Comparison of ENCODE assay signal across 15 cellular contexts in the genomic region with DNA sequence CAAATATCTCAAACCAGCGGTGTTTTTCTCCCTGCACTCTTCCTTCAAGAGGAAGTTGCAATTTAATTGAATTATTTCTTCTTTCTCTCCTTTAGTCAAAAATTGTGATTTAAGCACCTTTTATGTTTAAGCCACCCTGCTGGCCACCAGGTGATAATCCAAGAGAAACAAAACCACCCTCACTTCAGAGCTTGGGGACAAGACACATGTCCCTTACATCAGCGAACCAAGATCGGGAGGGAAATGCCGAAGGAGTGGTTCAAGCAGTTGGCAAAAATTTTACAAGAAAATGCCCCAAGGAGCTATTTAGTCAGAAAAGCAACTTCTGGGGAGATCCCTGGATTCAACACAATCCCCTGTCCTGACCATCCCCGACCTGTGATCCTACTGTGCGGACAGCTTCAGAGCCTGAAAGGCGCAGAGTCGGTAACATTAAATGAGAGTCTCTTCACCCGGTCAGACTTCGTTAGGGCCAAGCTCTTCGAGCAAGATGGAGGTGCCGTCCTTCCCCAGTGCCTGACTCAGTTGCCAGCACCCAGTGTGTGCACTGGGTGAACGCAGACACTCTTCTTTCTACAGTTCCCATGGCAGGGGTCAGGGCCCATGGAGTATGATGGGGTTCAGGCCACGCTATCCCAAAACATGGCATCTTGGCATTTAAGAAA.
DNase-seq lines count a peak whose midpoint lies in the region; ATAC-seq and TF ChIP-seq lines count a peak whose summit lies in the region.
"Had no signal": no experiment of that assay in that cellular context is flagged by ENCODE, and none has a peak within 500 bp of the region (broad histone marks: within the 10 kb centered on the region; RNA-seq: fewer than 3 reads in every experiment).

No MANE protein-coding gene starts in this region.

- H3K4me3 ChIP-seq in CD4-positive, CD25-positive, alpha-beta regulatory T cell (ENCODE audit: low read depth, low read length), result no peak overlapping the region
- no peak overlapping the region for H3K4me3 ChIP-seq in prostate gland
- H3K4me3 ChIP-seq: heart left ventricle, lung, Peyer's patch had no signal

- POLR2A ChIA-PET in activated B cell treated with CpG ODN at 0.5 μM for 24 hours (lab: Charles Lee), result interaction anchor here (0.6 to 3.9 kb wide), 6 partner anchors 9 to 124 kb away, joined by 3 to 43 read pairs (median 4); no protein-coding TSS in a partner anchor

- peak overlapping the region in 2 of 4 donors; percentile 5 to 48 for H3K4me3 Mint-ChIP-seq in CD4-positive, CD25-positive, alpha-beta regulatory T cell
- peak overlapping the region; percentile 50 for H3K4me3 Mint-ChIP-seq in activated B cell treated with CpG ODN at 0.5 μM for 24 hours
- H3K4me3 Mint-ChIP-seq in activated T-helper 1 cell treated with anti-CD3 and anti-CD28 coated beads, Interleukin-12 subunit alpha, Interleukin-12 subunit beta, Interleukin-2, Interleukin-4 antibody, amounts not matched to agents 30 ng/mL and 10 ng/mL and 1 ng/mL, durations not matched to agents 14 hours and 24 hours and 36 hours, result no peak overlapping the region
- H3K4me3 Mint-ChIP-seq: activated CD4-positive, alpha-beta T cell treated with anti-CD3 and anti-CD28 coated beads, Interleukin-2, amount 10 ng/mL, durations not matched to agents 7 days and 5 days had no signal

- DNase-seq in SKM-1 treated with dmso at 0.1 percent for 144 hours (lab: John Stamatoyannopoulos, UW; ENCODE audit: unreplicated experiment) (peak; percentile 38), SKM-1 (lab: John Stamatoyannopoulos, UW; ENCODE audit: unreplicated experiment) (no peak), activated B cell treated with CpG ODN at 0.5 μM for 24 hours (no peak), posterior vena cava (ENCODE audit: low spot score) (peak; percentile 35), DMS 273 treated with DMSO at 0.1 percent for 48 hours (lab: John Stamatoyannopoulos, UW) (no peak), prostate gland (ENCODE audit: low spot score) (no peak)
- DNase-seq in CD4-positive, CD25-positive, alpha-beta regulatory T cell, result no peak
- no peak for DNase-seq in activated T-helper 1 cell treated with anti-CD3 and anti-CD28 coated beads, Interleukin-12 subunit alpha, Interleukin-12 subunit beta, Interleukin-2, Interleukin-4 antibody, amounts not matched to agents 30 ng/mL and 10 ng/mL and 1 ng/mL, durations not matched to agents 14 hours and 24 hours and 36 hours (ENCODE audit: low spot score)
- DNase-seq: heart left ventricle; NCI-H1436; SK-N-SH; stimulated activated CD4-positive, alpha-beta T cell treated with anti-CD3 and anti-CD28 coated beads, Interleukin-2, amount 100 ng/mL, for 24 hours had no signal

- peaks cover 43% of the 10 kb centered on the region for H3K4me1 ChIP-seq in CD4-positive, CD25-positive, alpha-beta regulatory T cell (ENCODE audit: control insufficient read depth, insufficient read depth, low read length, poor library complexity, severe bottlenecking)
- H3K4me1 ChIP-seq in prostate gland (replicated peaks), result no peaks in the 10 kb centered on the region

- no peak overlapping the region for H3K27ac ChIP-seq in CD4-positive, CD25-positive, alpha-beta regulatory T cell (ENCODE audit: insufficient read depth, low read length, poor library complexity, severe bottlenecking)
- H3K27ac ChIP-seq in prostate gland, result no peak overlapping the region
- H3K27ac ChIP-seq: heart left ventricle had no signal

- no peaks in the 10 kb centered on the region for H3K9me3 ChIP-seq in CD4-positive, CD25-positive, alpha-beta regulatory T cell (ENCODE audit: control insufficient read depth in 2 of 2, low read length in 2 of 2)
- no peaks in the 10 kb centered on the region for H3K9me3 ChIP-seq in prostate gland
- H3K9me3 ChIP-seq: heart left ventricle, Peyer's patch, SK-N-SH had no signal

- no peaks in the 10 kb centered on the region for H3K27me3 ChIP-seq in CD4-positive, CD25-positive, alpha-beta regulatory T cell (ENCODE audit: control insufficient read depth, insufficient read depth, low read length)
- H3K27me3 ChIP-seq in prostate gland (replicated peaks; ENCODE audit: insufficient read depth), result no peaks in the 10 kb centered on the region
- H3K27me3 ChIP-seq: Peyer's patch had no signal

- peak overlapping the region in 2 of 3 donors; percentile 4 to 78 for H3K27ac Mint-ChIP-seq in CD4-positive, CD25-positive, alpha-beta regulatory T cell
- peak overlapping the region; percentile 96 for H3K27ac Mint-ChIP-seq in activated B cell treated with CpG ODN at 0.5 μM for 24 hours
- no peak overlapping the region for H3K27ac Mint-ChIP-seq in activated T-helper 1 cell treated with anti-CD3 and anti-CD28 coated beads, Interleukin-12 subunit alpha, Interleukin-12 subunit beta, Interleukin-2, Interleukin-4 antibody, amounts not matched to agents 30 ng/mL and 10 ng/mL and 1 ng/mL, durations not matched to agents 14 hours and 24 hours and 36 hours

- peaks cover 8 to 83% (median 44%) of the 10 kb centered on the region in 4 donors for H3K4me1 Mint-ChIP-seq in CD4-positive, CD25-positive, alpha-beta regulatory T cell
- peaks cover 91% of the 10 kb centered on the region for H3K4me1 Mint-ChIP-seq in activated B cell treated with CpG ODN at 0.5 μM for 24 hours
- H3K4me1 Mint-ChIP-seq in activated T-helper 1 cell treated with anti-CD3 and anti-CD28 coated beads, Interleukin-12 subunit alpha, Interleukin-12 subunit beta, Interleukin-2, Interleukin-4 antibody, amounts not matched to agents 30 ng/mL and 10 ng/mL and 1 ng/mL, durations not matched to agents 14 hours and 24 hours and 36 hours (ENCODE audit: low read depth), result peaks cover 70% of the 10 kb centered on the region

- H3K27me3 Mint-ChIP-seq in CD4-positive, CD25-positive, alpha-beta regulatory T cell, result peaks cover 9% of the 10 kb centered on the region
- H3K27me3 Mint-ChIP-seq in activated B cell treated with CpG ODN at 0.5 μM for 24 hours, result no peaks in the 10 kb centered on the region
- peaks cover 4% of the 10 kb centered on the region for H3K27me3 Mint-ChIP-seq in activated T-helper 1 cell treated with anti-CD3 and anti-CD28 coated beads, Interleukin-12 subunit alpha, Interleukin-12 subunit beta, Interleukin-2, Interleukin-4 antibody, amounts not matched to agents 30 ng/mL and 10 ng/mL and 1 ng/mL, durations not matched to agents 14 hours and 24 hours and 36 hours (ENCODE audit: insufficient read depth)
- H3K27me3 Mint-ChIP-seq: activated CD4-positive, alpha-beta T cell treated with anti-CD3 and anti-CD28 coated beads, Interleukin-2, amount 10 ng/mL, durations not matched to agents 7 days and 5 days had no signal

- intact Hi-C loops in activated B cell treated with CpG ODN at 0.5 μM for 24 hours (cut with micrococcal nuclease) (loop anchor here (10.0 kb wide), 1 partner anchor 848 kb away; a partner anchor contains a TSS), posterior vena cava (cut with DNase I) (no loop called here), prostate gland (cut with DNase I) (no loop called here)
- intact Hi-C loops in activated T-helper 1 cell treated with anti-CD3 and anti-CD28 coated beads, Interleukin-12 subunit alpha, Interleukin-12 subunit beta, Interleukin-2, Interleukin-4 antibody, amounts not matched to agents 30 ng/mL and 10 ng/mL and 1 ng/mL, durations not matched to agents 14 hours and 24 hours and 36 hours (cut with micrococcal nuclease), result no loop called here

- 93% methylated on average over 14 of the region's 14 CpGs for WGBS in prostate gland

- CTCF ChIA-PET in activated B cell treated with CpG ODN at 0.5 μM for 24 hours (lab: Charles Lee), result interaction anchor here (1.1 to 2.0 kb wide), 4 partner anchors 14 to 153 kb away, joined by 5 to 9 read pairs (median 6); no protein-coding TSS in a partner anchor

- no peaks in the 10 kb centered on the region for H3K36me3 ChIP-seq in CD4-positive, CD25-positive, alpha-beta regulatory T cell (ENCODE audit: control insufficient read depth, insufficient read depth, low read length)
- H3K36me3 ChIP-seq in prostate gland, result no peaks in the 10 kb centered on the region
- H3K36me3 ChIP-seq: heart left ventricle, Peyer's patch had no signal

- peaks cover 0 to 1% (median 0%) of the 10 kb centered on the region in 7 donors for H3K9me3 Mint-ChIP-seq in CD4-positive, CD25-positive, alpha-beta regulatory T cell
- no peaks in the 10 kb centered on the region for H3K9me3 Mint-ChIP-seq in activated B cell treated with CpG ODN at 0.5 μM for 24 hours
- H3K9me3 Mint-ChIP-seq in activated T-helper 1 cell treated with anti-CD3 and anti-CD28 coated beads, Interleukin-12 subunit alpha, Interleukin-12 subunit beta, Interleukin-2, Interleukin-4 antibody, amounts not matched to agents 30 ng/mL and 10 ng/mL and 1 ng/mL, durations not matched to agents 14 hours and 24 hours and 36 hours, result peaks cover under 1% of the 10 kb centered on the region

- no peaks in the 10 kb centered on the region for H3K36me3 Mint-ChIP-seq in CD4-positive, CD25-positive, alpha-beta regulatory T cell
- no peaks in the 10 kb centered on the region for H3K36me3 Mint-ChIP-seq in activated B cell treated with CpG ODN at 0.5 μM for 24 hours (ENCODE audit: low read depth)
- H3K36me3 Mint-ChIP-seq in activated T-helper 1 cell treated with anti-CD3 and anti-CD28 coated beads, Interleukin-12 subunit alpha, Interleukin-12 subunit beta, Interleukin-2, Interleukin-4 antibody, amounts not matched to agents 30 ng/mL and 10 ng/mL and 1 ng/mL, durations not matched to agents 14 hours and 24 hours and 36 hours (ENCODE audit: low read depth), result peaks cover 6% of the 10 kb centered on the region

- no peak for TF ChIP-seq POLR2A in prostate gland (IDR thresholded peaks at IDR 0.05)

- TF ChIP-seq CTCF in activated B cell treated with CpG ODN at 0.5 μM for 24 hours (IDR thresholded peaks at IDR 0.05) (no peak), prostate gland (IDR thresholded peaks at IDR 0.05) (no peak)

- ATAC-seq in CD4-positive, CD25-positive, alpha-beta regulatory T cell (ENCODE audit: low read depth in 2 of 2), result no peak
- no peak for ATAC-seq in activated B cell treated with CpG ODN at 0.5 μM for 24 hours (ENCODE audit: low read depth)
- ATAC-seq: heart left ventricle had no signal

Comparison
In these comparisons a context has a peak if more than half of its experiments do, and no peak if none do; other contexts are left out.
1. DNase-seq: peak in SKM-1 treated with dmso at 0.1 percent for 144 hours (single experiment) and posterior vena cava (single experiment); none in SKM-1 (single experiment), CD4-positive, CD25-positive, alpha-beta regulatory T cell (0 of 3), activated B cell treated with CpG ODN at 0.5 μM for 24 hours (single experiment), DMS 273 treated with DMSO at 0.1 percent for 48 hours (single experiment), prostate gland (single experiment) and activated T-helper 1 cell treated with anti-CD3 and anti-CD28 coated beads, Interleukin-12 subunit alpha, Interleukin-12 subunit beta, Interleukin-2, Interleukin-4 antibody, amounts not matched to agents 30 ng/mL and 10 ng/mL and 1 ng/mL, durations not matched to agents 14 hours and 24 hours and 36 hours (single experiment).